In genomic region chr16:1159973-1160772, GRCh38 we compare ENCODE assay signal across 9 cellular contexts. TPM values are rescaled to one million over a fixed set of nuclear protein-coding genes. Genes with fewer than 3 reads are reported as not detected.
DNase-seq lines count a peak whose midpoint lies in the region; ATAC-seq and TF ChIP-seq lines count a peak whose summit lies in the region.
"Had no signal": no experiment of that assay in that cellular context is flagged by ENCODE, and none has a peak within 500 bp of the region (broad histone marks: within the 10 kb centered on the region; RNA-seq: fewer than 3 reads in every experiment).

No MANE protein-coding gene starts in this region.

- no peak overlapping the region for H3K4me2 ChIP-seq in H9 (ENCODE audit: insufficient read depth, insufficient read length, low read length)

- intact Hi-C loops in stomach (cut with DNase I; ENCODE audit: low total_unique reads) = no loop called here

- H2AFZ ChIP-seq in H9 (ENCODE audit: low read length) = no peak overlapping the region

- no peak overlapping the region for H3K18ac ChIP-seq in H9 (ENCODE audit: insufficient read length, low read depth, low read length)

- no peak overlapping the region for H3K23ac ChIP-seq in H9 (ENCODE audit: insufficient read length, low read depth, low read length)

- H3K4me1 Mint-ChIP-seq in H9 = peaks cover 8 to 15% of the 10 kb centered on the region in 2 experiments
- H3K4me1 Mint-ChIP-seq in stimulated activated effector memory CD8-positive, alpha-beta T cell treated with anti-CD3 and anti-CD28 coated beads, Interleukin-12 subunit alpha, Interleukin-12 subunit beta, amount 100 ng/mL, for 72 hours = no peaks in the 10 kb centered on the region

- no peaks in the 10 kb centered on the region for H3K23me2 ChIP-seq in H9 (ENCODE audit: insufficient read length, low read depth, low read length, poor library complexity, severe bottlenecking)

- no peaks in the 10 kb centered on the region for H3K79me2 ChIP-seq in H9 (ENCODE audit: insufficient read depth, low read length)

- no peaks in the 10 kb centered on the region for H3K36me3 ChIP-seq in stomach

- H3K27me3 ChIP-seq in stomach (peaks cover 3 to 79% (median 59%) of the 10 kb centered on the region in 3 donors), H9 (ENCODE audit: insufficient read depth, low read length) (no peaks in the 10 kb centered on the region)

- TF ChIP-seq POLR2A in stomach (IDR thresholded peaks at IDR 0.05) = no peak

- peak overlapping the region in 4 of 5 donors; percentile 76 to 88 (median 80) for H3K27ac ChIP-seq in stomach
- H3K27ac ChIP-seq in H9 (ENCODE audit: insufficient read length, low read depth, low read length) = no peak overlapping the region

- no peak overlapping the region for H2BK12ac ChIP-seq in H9 (ENCODE audit: insufficient read length, low read depth, low read length)

- no peak overlapping the region for H2BK5ac ChIP-seq in H9 (ENCODE audit: insufficient read length, low read length)

- no peak overlapping the region for H4K5ac ChIP-seq in H9 (ENCODE audit: insufficient read length, low read depth, low read length)

- H3K4ac ChIP-seq in H9 (ENCODE audit: low read depth, low read length) = no peak overlapping the region

- H4K8ac ChIP-seq in H9 (replicated peaks; ENCODE audit: insufficient read length, low read depth, low read length) = no peak overlapping the region

- H2BK20ac ChIP-seq in H9 (ENCODE audit: low read depth, low read length, poor library complexity, severe bottlenecking) = no peak overlapping the region

- no peak for TF ChIP-seq EP300 in stomach (IDR thresholded peaks at IDR 0.05)

- H3K4me3 ChIP-seq in stomach = peak overlapping the region in 2 of 4 donors; percentile 1 to 3

- ATAC-seq in stimulated activated effector memory CD8-positive, alpha-beta T cell treated with anti-CD3 and anti-CD28 coated beads, Interleukin-12 subunit alpha, Interleukin-12 subunit beta, amount 100 ng/mL, for 72 hours = no peak

- no peaks in the 10 kb centered on the region for H3K9me3 Mint-ChIP-seq in H9
- H3K9me3 Mint-ChIP-seq in stimulated activated effector memory CD8-positive, alpha-beta T cell treated with anti-CD3 and anti-CD28 coated beads, Interleukin-12 subunit alpha, Interleukin-12 subunit beta, amount 100 ng/mL, for 72 hours = no peaks in the 10 kb centered on the region

- H3K27me3 Mint-ChIP-seq in H9 (ENCODE audit: low read depth) = peaks cover 2% of the 10 kb centered on the region; the same call in 1 of the 2 replicates

- H4K20me1 ChIP-seq in H9 (ENCODE audit: control insufficient read depth, insufficient read depth, insufficient read length) = no peaks in the 10 kb centered on the region

- no peak overlapping the region for H3K56ac ChIP-seq in H9 (ENCODE audit: insufficient read length, low read depth, low read length)

- TF ChIP-seq CTCF in stomach (IDR thresholded peaks at IDR 0.05) = no peak
- no peak for TF ChIP-seq CTCF in H9 (conservative IDR thresholded peaks at IDR 0.05)

- H3K9ac ChIP-seq in H9 (ENCODE audit: extremely low read depth, insufficient read length, low read length) = no peak overlapping the region

- no peak overlapping the region for H2AK5ac ChIP-seq in H9 (ENCODE audit: insufficient read length, low read length)

- WGBS in stomach, 5 donors = 50 to 73% (median 54%) methylated on average over 3 to 56 of the region's 56 CpGs
- no CpG with 5 or more reads among the region's 56 CpGs for WGBS in H9 (ENCODE audit: extremely low coverage, insufficient read length, low lambda C conversion rate)

- no peak overlapping the region for H2BK15ac ChIP-seq in H9 (ENCODE audit: low read depth, low read length)

- no peak overlapping the region for H4K91ac ChIP-seq in H9 (ENCODE audit: insufficient read length, low read depth, low read length)

- H3K14ac ChIP-seq in H9 (ENCODE audit: insufficient read depth, low read length) = no peak overlapping the region; the same call in 1 of the 2 replicates

- H3K4me3 Mint-ChIP-seq in H9 = no peak overlapping the region
- H3K4me3 Mint-ChIP-seq in stimulated activated effector memory CD8-positive, alpha-beta T cell treated with anti-CD3 and anti-CD28 coated beads, Interleukin-12 subunit alpha, Interleukin-12 subunit beta, amount 100 ng/mL, for 72 hours = no peak overlapping the region

- no peak overlapping the region for H2BK120ac ChIP-seq in H9 (ENCODE audit: low read depth, low read length, poor library complexity, severe bottlenecking)

- no peak overlapping the region for H3T11ph ChIP-seq in H9 (ENCODE audit: low read length)

- DNase-seq in NCI-H1092 (lab: John Stamatoyannopoulos, UW) (peak; percentile 56), anterior cingulate cortex (lab: John Stamatoyannopoulos, UW) (peak in 52 of 58 donors; percentile 7 to 84 (median 43)), inferior parietal cortex (ENCODE audit: extremely low spot score) (peak; percentile 19), stomach (no peak), HUDEP-2 (lab: John Stamatoyannopoulos, UW; ENCODE audit: unreplicated experiment in 76 of 76) (no peak), H9 (no peak), GDM1 (lab: John Stamatoyannopoulos, UW) (no peak)
- no peak for DNase-seq in stimulated activated effector memory CD8-positive, alpha-beta T cell treated with anti-CD3 and anti-CD28 coated beads, Interleukin-12 subunit alpha, Interleukin-12 subunit beta, amount 100 ng/mL, for 72 hours (ENCODE audit: low spot score in 2 of 2)
- DNase-seq: activated T-cell treated with anti-CD3 and anti-CD28 coated beads, Interleukin-2, amount 50 U/mL, for 48 hours had no signal

- H3K79me1 ChIP-seq in H9 (ENCODE audit: insufficient read depth, low read depth, low read length, poor library complexity, severe bottlenecking) = no peaks in the 10 kb centered on the region

- peaks cover 0 to 7% (median 6%) of the 10 kb centered on the region in 3 experiments; a peak in 4 of 7 replicates for H3K36me3 Mint-ChIP-seq in H9 (ENCODE audit: insufficient read depth in 1 of 3, low read depth in 3 of 3)
- H3K36me3 Mint-ChIP-seq in stimulated activated effector memory CD8-positive, alpha-beta T cell treated with anti-CD3 and anti-CD28 coated beads, Interleukin-12 subunit alpha, Interleukin-12 subunit beta, amount 100 ng/mL, for 72 hours = no peaks in the 10 kb centered on the region

- H3K4me1 ChIP-seq in stomach (peaks cover 34 to 92% (median 65%) of the 10 kb centered on the region in 4 donors), H9 (ENCODE audit: insufficient read depth, low read length) (no peaks in the 10 kb centered on the region)

- no peak overlapping the region for H3K27ac Mint-ChIP-seq in H9
- no peak overlapping the region for H3K27ac Mint-ChIP-seq in stimulated activated effector memory CD8-positive, alpha-beta T cell treated with anti-CD3 and anti-CD28 coated beads, Interleukin-12 subunit alpha, Interleukin-12 subunit beta, amount 100 ng/mL, for 72 hours

- H3K9me3 ChIP-seq in stomach = no peaks in the 10 kb centered on the region
- no peaks in the 10 kb centered on the region for H3K9me3 ChIP-seq in H9 (ENCODE audit: control insufficient read depth, low read depth, low read length)

RNA-seq across cellular contexts. Expression of gene CACNA1H, which starts 7.3 kb away (rescaled TPM):
- total RNA-seq in stomach (10 to 100 TPM; 15.8 to 49.6 (median 33.3) TPM), H9 (2021) (41.9 and 43.3 TPM in 2 replicates)
- polyA plus RNA-seq in stomach = 10 to 100 TPM in 1 of 3 donors, 1 to 10 TPM in 2; 1.5 to 14.5 (median 4.2) TPM

Comparison
In these comparisons a context has a peak if more than half of its experiments do, and no peak if none do; other contexts are left out.
1. DNase-seq: peak in NCI-H1092 (single experiment), anterior cingulate cortex (52 of 58) and inferior parietal cortex (single experiment); none in stomach (single experiment), HUDEP-2 (0 of 76), H9 (single experiment), GDM1 (single experiment) and stimulated activated effector memory CD8-positive, alpha-beta T cell treated with anti-CD3 and anti-CD28 coated beads, Interleukin-12 subunit alpha, Interleukin-12 subunit beta, amount 100 ng/mL, for 72 hours (0 of 2).